In genomic region chr10:126092806-126093205, GRCh38 we compare ENCODE assay signal across 22 cellular contexts.
DNase-seq lines count a peak whose midpoint lies in the region; ATAC-seq, FAIRE-seq and TF ChIP-seq lines count a peak whose summit lies in the region.
"Had no signal": no experiment of that assay in that cellular context is flagged by ENCODE, and none has a peak within 500 bp of the region (broad histone marks: within the 10 kb centered on the region; RNA-seq: fewer than 3 reads in every experiment).

No MANE protein-coding gene starts in this region.

- H3K4me2 ChIP-seq in PC-3 (ENCODE audit: low read length), result peak overlapping the region; percentile 9
- H3K4me2 ChIP-seq in osteoblast (ENCODE audit: insufficient read depth, low read length), result no peak overlapping the region

- peaks cover 46% of the 10 kb centered on the region for H3K4me1 Mint-ChIP-seq in chondrocyte (ENCODE audit: low read depth)
- H3K4me1 Mint-ChIP-seq in Caco-2 (ENCODE audit: low read depth, unreplicated experiment), result no peaks in the 10 kb centered on the region
- peaks cover 12% of the 10 kb centered on the region for H3K4me1 Mint-ChIP-seq in endothelial cell (ENCODE audit: unreplicated experiment)
- H3K4me1 Mint-ChIP-seq: naive thymus-derived CD8-positive, alpha-beta T cell had no signal

- H4K20me1 ChIP-seq in PC-3 (ENCODE audit: low read length) (no peaks in the 10 kb centered on the region), osteoblast (ENCODE audit: insufficient read depth, low read length) (no peaks in the 10 kb centered on the region)

- DNase-seq in Daoy (ENCODE audit: low read depth) (peak; percentile 59), PC-3 (peak; percentile 48), chondrocyte (ENCODE audit: low spot score) (no peak), osteoblast (ENCODE audit: insufficient read length, low spot score, missing footprints) (no peak), Caco-2 (no peak), kidney (no peak), endothelial cell (ENCODE audit: low spot score) (no peak), uterus (no peak)
- DNase-seq: activated CD4-positive, alpha-beta T cell treated with anti-CD3 and anti-CD28 coated beads for 48 hours; body of pancreas; effector memory CD4-positive, alpha-beta T cell; naive thymus-derived CD8-positive, alpha-beta T cell; NCI-H2081 treated with DMSO at 0.1 percent for 48 hours; stomach; transverse colon had no signal

- ATAC-seq in PC-3, result no peak
- ATAC-seq: body of pancreas; HepG2; naive thymus-derived CD8-positive, alpha-beta T cell had no signal

- H3K27ac ChIP-seq in PC-3 (ENCODE audit: low read length) (peak overlapping the region; percentile 98), osteoblast (ENCODE audit: low read depth, low read length) (peak overlapping the region; percentile 87), kidney (ENCODE audit: low read depth in 2 of 2, low read length in 2 of 2) (no peak overlapping the region), uterus (no peak overlapping the region)
- H3K27ac ChIP-seq: body of pancreas, C4-2B, esophagus muscularis mucosa, right atrium auricular region, stomach, transverse colon had no signal

- no peaks in the 10 kb centered on the region for H3K79me2 ChIP-seq in PC-3 (ENCODE audit: low read length)
- H3K79me2 ChIP-seq in osteoblast (ENCODE audit: insufficient read depth, low read length), result no peaks in the 10 kb centered on the region

- no peak overlapping the region for H3K4me3 Mint-ChIP-seq in chondrocyte (ENCODE audit: unreplicated experiment)
- no peak overlapping the region for H3K4me3 Mint-ChIP-seq in Caco-2 (ENCODE audit: unreplicated experiment)
- no peak overlapping the region for H3K4me3 Mint-ChIP-seq in endothelial cell (ENCODE audit: unreplicated experiment)
- H3K4me3 Mint-ChIP-seq: activated naive CD8-positive, alpha-beta T cell; activated T-helper 1 cell treated with anti-CD3 and anti-CD28 coated beads, Interleukin-12 subunit alpha, Interleukin-12 subunit beta, Interleukin-2, Interleukin-4 antibody, amounts not matched to agents 30 ng/mL and 10 ng/mL and 1 ng/mL, durations not matched to agents 14 hours and 24 hours and 36 hours; naive thymus-derived CD8-positive, alpha-beta T cell; T-helper 1 cell treated with Interleukin-12 subunit alpha and Interleukin-12 subunit beta and Interleukin-4 antibody, amounts not matched to agents 30 μg/mL and 1 μg/mL, for 36 hours had no signal

- H3K36me3 ChIP-seq in PC-3 (ENCODE audit: low read depth, low read length), result no peaks in the 10 kb centered on the region
- H3K36me3 ChIP-seq in osteoblast (ENCODE audit: insufficient read depth, low read length), result peaks cover 47% of the 10 kb centered on the region
- H3K36me3 ChIP-seq in Caco-2 (ENCODE audit: control insufficient read depth, insufficient read depth, low read length), result no peaks in the 10 kb centered on the region
- no peaks in the 10 kb centered on the region for H3K36me3 ChIP-seq in kidney (ENCODE audit: control insufficient read depth in 1 of 2, insufficient read depth in 2 of 2, low read length in 2 of 2)
- no peaks in the 10 kb centered on the region for H3K36me3 ChIP-seq in uterus
- H3K36me3 ChIP-seq: esophagus muscularis mucosa, right atrium auricular region, stomach, transverse colon had no signal

- CTCF ChIA-PET in PC-3 (lab: Charles Lee), result no interaction called here
- CTCF ChIA-PET in Caco-2 (lab: Charles Lee), result no interaction called here

- no peaks in the 10 kb centered on the region for H3K9me2 ChIP-seq in PC-3 (replicated peaks; ENCODE audit: low read length)

- peak overlapping the region; percentile 32 for H3K27ac Mint-ChIP-seq in chondrocyte (ENCODE audit: unreplicated experiment)
- H3K27ac Mint-ChIP-seq in Caco-2 (ENCODE audit: unreplicated experiment), result no peak overlapping the region
- no peak overlapping the region for H3K27ac Mint-ChIP-seq in endothelial cell (ENCODE audit: unreplicated experiment)
- H3K27ac Mint-ChIP-seq: activated naive CD8-positive, alpha-beta T cell; activated T-helper 1 cell treated with anti-CD3 and anti-CD28 coated beads, Interleukin-12 subunit alpha, Interleukin-12 subunit beta, Interleukin-2, Interleukin-4 antibody, amounts not matched to agents 30 ng/mL and 10 ng/mL and 1 ng/mL, durations not matched to agents 14 hours and 24 hours and 36 hours; naive thymus-derived CD8-positive, alpha-beta T cell; T-helper 1 cell treated with Interleukin-12 subunit alpha and Interleukin-12 subunit beta and Interleukin-4 antibody, amounts not matched to agents 30 μg/mL and 1 μg/mL, for 36 hours had no signal

- POLR2A ChIA-PET in PC-3 (lab: Charles Lee; ENCODE audit: unreplicated experiment), result no interaction called here
- POLR2A ChIA-PET in Caco-2 (lab: Charles Lee), result no interaction called here

- H3K27me3 Mint-ChIP-seq in chondrocyte (ENCODE audit: low read depth) (no peaks in the 10 kb centered on the region), Caco-2 (ENCODE audit: insufficient read depth, unreplicated experiment) (peaks cover 3% of the 10 kb centered on the region), endothelial cell (ENCODE audit: unreplicated experiment) (no peaks in the 10 kb centered on the region)

- H3K9ac ChIP-seq in PC-3 (ENCODE audit: low read length) (peak overlapping the region; percentile 11; the same call in 1 of the 2 replicates), kidney (ENCODE audit: low read length in 2 of 2) (no peak overlapping the region)

- H3K9me3 Mint-ChIP-seq in chondrocyte (ENCODE audit: low read depth), result peaks cover 3% of the 10 kb centered on the region
- no peaks in the 10 kb centered on the region for H3K9me3 Mint-ChIP-seq in Caco-2 (ENCODE audit: unreplicated experiment)
- H3K9me3 Mint-ChIP-seq in endothelial cell (ENCODE audit: unreplicated experiment), result no peaks in the 10 kb centered on the region
- H3K9me3 Mint-ChIP-seq: activated T-helper 1 cell treated with anti-CD3 and anti-CD28 coated beads, Interleukin-12 subunit alpha, Interleukin-12 subunit beta, Interleukin-2, Interleukin-4 antibody, amounts not matched to agents 30 ng/mL and 10 ng/mL and 1 ng/mL, durations not matched to agents 14 hours and 24 hours and 36 hours; naive thymus-derived CD8-positive, alpha-beta T cell; T-helper 1 cell treated with Interleukin-12 subunit alpha and Interleukin-12 subunit beta and Interleukin-4 antibody, amounts not matched to agents 30 μg/mL and 1 μg/mL, for 36 hours had no signal

- H3K4me1 ChIP-seq in PC-3 (ENCODE audit: insufficient read depth, low read length), result peaks cover 57% of the 10 kb centered on the region
- peaks cover 54% of the 10 kb centered on the region for H3K4me1 ChIP-seq in osteoblast (ENCODE audit: insufficient read depth, low read length)
- H3K4me1 ChIP-seq in Caco-2, result no peaks in the 10 kb centered on the region
- peaks cover 0 to 3% of the 10 kb centered on the region in 2 donors for H3K4me1 ChIP-seq in kidney (ENCODE audit: control insufficient read depth in 1 of 2, insufficient read depth in 1 of 2, low read depth in 1 of 2, low read length in 2 of 2)
- no peaks in the 10 kb centered on the region for H3K4me1 ChIP-seq in uterus
- H3K4me1 ChIP-seq: body of pancreas, esophagus muscularis mucosa, right atrium auricular region, stomach, transverse colon had no signal

- intact Hi-C loops in PC-3 (cut with micrococcal nuclease), result loop anchor here (5.0 to 10.0 kb wide), 2 partner anchors 78 to 294 kb away; partner anchors contain the start of gene ADAM12
- intact Hi-C loops in Caco-2 (cut with micrococcal nuclease; ENCODE audit: unreplicated experiment), result no loop called here
- intact Hi-C loops in kidney (cut with DNase I), result no loop called here
- intact Hi-C loops in uterus (cut with DNase I; ENCODE audit: low total_unique reads), result no loop called here

- TF ChIP-seq CTCF in PC-3 (conservative IDR thresholded peaks at IDR 0.05; ENCODE audit: low read depth, low read length) (no peak), chondrocyte (IDR thresholded peaks at IDR 0.05) (peak; percentile 6), osteoblast (IDR thresholded peaks at IDR 0.05; ENCODE audit: extremely low read depth, low read depth, low read length) (no peak), Caco-2 (IDR thresholded peaks at IDR 0.05; ENCODE audit: insufficient read depth in 1 of 2, low read depth in 1 of 2, low read length in 1 of 2, severe bottlenecking in 1 of 2, unreplicated experiment in 1 of 2) (no peak), kidney (IDR thresholded peaks at IDR 0.05; ENCODE audit: borderline replicate concordance, extremely low read depth, insufficient read depth) (no peak), endothelial cell (IDR thresholded peaks at IDR 0.05; ENCODE audit: unreplicated experiment) (no peak), uterus (IDR thresholded peaks at IDR 0.05) (no peak)

- no peak for FAIRE-seq in kidney (lab: Jason Lieb, UNC)
- FAIRE-seq: HepG2 had no signal

- no peak for TF ChIP-seq POLR2A in uterus (IDR thresholded peaks at IDR 0.05)

- H3K36me3 Mint-ChIP-seq in chondrocyte (ENCODE audit: low read depth), result peaks cover 11% of the 10 kb centered on the region
- no peaks in the 10 kb centered on the region for H3K36me3 Mint-ChIP-seq in Caco-2 (ENCODE audit: insufficient read depth, unreplicated experiment)
- H3K36me3 Mint-ChIP-seq in endothelial cell (ENCODE audit: low read depth, unreplicated experiment), result no peaks in the 10 kb centered on the region
- H3K36me3 Mint-ChIP-seq: activated naive CD8-positive, alpha-beta T cell; naive thymus-derived CD8-positive, alpha-beta T cell had no signal

- no peaks in the 10 kb centered on the region for H3K27me3 ChIP-seq in PC-3 (ENCODE audit: low read length)
- H3K27me3 ChIP-seq in osteoblast (ENCODE audit: insufficient read depth, low read length), result no peaks in the 10 kb centered on the region
- H3K27me3 ChIP-seq in Caco-2 (replicated peaks; ENCODE audit: control insufficient read depth, insufficient read depth, low read length), result no peaks in the 10 kb centered on the region
- H3K27me3 ChIP-seq in uterus, result no peaks in the 10 kb centered on the region
- H3K27me3 ChIP-seq: body of pancreas, esophagus muscularis mucosa, right atrium auricular region, stomach, transverse colon had no signal

- no peak overlapping the region for H3K4me3 ChIP-seq in PC-3 (ENCODE audit: low read length)
- no peak overlapping the region for H3K4me3 ChIP-seq in osteoblast (ENCODE audit: insufficient read depth, low read length)
- H3K4me3 ChIP-seq in Caco-2 (ENCODE audit: low read depth, low read length), result no peak overlapping the region
- no peak overlapping the region for H3K4me3 ChIP-seq in kidney (ENCODE audit: low read length in 2 of 2)
- no peak overlapping the region for H3K4me3 ChIP-seq in uterus
- H3K4me3 ChIP-seq: body of pancreas, esophagus muscularis mucosa, right atrium auricular region, stomach, transverse colon had no signal

- H2AFZ ChIP-seq in PC-3 (ENCODE audit: low read length) (no peak overlapping the region), osteoblast (ENCODE audit: low read length) (no peak overlapping the region)

- H3K9me3 ChIP-seq in PC-3 (ENCODE audit: low read length), result no peaks in the 10 kb centered on the region
- no peaks in the 10 kb centered on the region for H3K9me3 ChIP-seq in osteoblast (ENCODE audit: low read depth, low read length)
- no peaks in the 10 kb centered on the region for H3K9me3 ChIP-seq in Caco-2
- no peaks in the 10 kb centered on the region for H3K9me3 ChIP-seq in kidney (ENCODE audit: control insufficient read depth in 1 of 2, low read length in 2 of 2)
- no peaks in the 10 kb centered on the region for H3K9me3 ChIP-seq in uterus
- H3K9me3 ChIP-seq: body of pancreas, esophagus muscularis mucosa, right atrium auricular region, stomach, transverse colon had no signal

- BruUV-seq in PC-3 (replicated peaks; lab: Mats Ljungman, UMichigan) (no TSS peak), Caco-2 (replicated peaks; lab: Mats Ljungman, UMichigan) (no TSS peak)

- peaks cover 11% of the 10 kb centered on the region for H3F3A ChIP-seq in PC-3 (ENCODE audit: low read length, unreplicated experiment)

Comparison
In these comparisons a context has a peak if more than half of its experiments do, and no peak if none do; other contexts are left out.
1. DNase-seq: peak in Daoy (single experiment) and PC-3 (single experiment); none in chondrocyte (single experiment), osteoblast (single experiment), Caco-2 (0 of 2), kidney (single experiment), endothelial cell (single experiment) and uterus (0 of 2).
2. H3K27ac ChIP-seq: peak in PC-3 (single experiment) and osteoblast (single experiment); none in kidney (0 of 2) and uterus (0 of 2).